29 cellular contexts compared by ENCODE assay signal in the genomic region with DNA sequence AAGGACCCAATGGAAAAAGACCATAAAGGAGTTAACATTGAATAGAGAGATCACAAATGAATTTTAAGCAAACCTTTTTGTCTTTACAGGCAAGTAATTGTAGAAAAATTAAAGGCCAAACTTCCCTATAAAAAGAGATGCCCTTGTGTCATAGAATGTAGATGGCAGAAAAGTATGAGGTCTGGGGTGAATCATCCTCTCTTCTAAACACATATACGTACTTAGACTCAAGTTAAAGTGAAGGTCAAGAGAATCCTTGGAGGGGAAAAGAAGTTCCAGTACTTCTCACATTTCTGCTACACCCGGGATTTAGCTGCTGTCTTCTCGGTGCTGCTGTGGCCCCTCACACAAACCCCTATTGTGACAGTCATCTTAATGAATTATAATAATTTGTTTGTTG.
DNase-seq lines count a peak whose midpoint lies in the region; ATAC-seq, FAIRE-seq and TF ChIP-seq lines count a peak whose summit lies in the region.
"Had no signal": no experiment of that assay in that cellular context is flagged by ENCODE, and none has a peak within 500 bp of the region (broad histone marks: within the 10 kb centered on the region; RNA-seq: fewer than 3 reads in every experiment).

No MANE protein-coding gene starts in this region.

- no peak for FAIRE-seq in kidney (lab: Jason Lieb, UNC)
- FAIRE-seq: GM12891, GM19239, small intestine had no signal

- WGBS in IMR-90 (ENCODE audit: extremely low coverage in 2 of 2, insufficient read length in 1 of 2), 2 experiments: no CpG with 5 or more reads among the region's 3 CpGs
- 69 to 81% methylated on average over 3 of the region's 3 CpGs for WGBS in transverse colon (ENCODE audit: low coverage in 1 of 2), 2 donors

- H3K4me2 ChIP-seq in IMR-90 (ENCODE audit: low read depth, low read length): no peak overlapping the region
- H3K4me2 ChIP-seq: GM23338, neural progenitor cell had no signal

- H2BK5ac ChIP-seq in IMR-90 (ENCODE audit: low read depth, low read length, poor library complexity, severe bottlenecking): no peak overlapping the region

- H3K27me3 ChIP-seq in IMR-90 (ENCODE audit: control insufficient read depth, insufficient read depth, low read length) (0 out of 2 replicates have a peak, but pooled peaks cover 2% of the 10 kb centered on the region), transverse colon (no peaks in the 10 kb centered on the region)
- H3K27me3 ChIP-seq: neural progenitor cell, SJSA1, tibial artery had no signal

- CTCF ChIA-PET in IMR-90 (lab: Yijun Ruan, JAX): no interaction called here

- BruUV-seq in IMR-90 (replicated peaks; lab: Mats Ljungman, UMichigan): no TSS peak

- dilution Hi-C loops in IMR-90 (cut with HindIII; ENCODE audit: low sequenced_read_pairs, unreplicated experiment): no loop called here

- H4K20me1 ChIP-seq in IMR-90 (ENCODE audit: insufficient read depth, low read length): no peaks in the 10 kb centered on the region

- H3K9ac ChIP-seq in IMR-90 (ENCODE audit: low read depth, low read length) (no peak overlapping the region), SK-N-MC (ENCODE audit: insufficient read length) (no peak overlapping the region), kidney (ENCODE audit: low read length in 2 of 2) (no peak overlapping the region)
- H3K9ac ChIP-seq: neural progenitor cell had no signal

- H2BK120ac ChIP-seq in IMR-90 (ENCODE audit: low read depth, low read length): no peak overlapping the region

- TF ChIP-seq EP300 in transverse colon (IDR thresholded peaks at IDR 0.05; ENCODE audit: low read depth): no peak

- no peak overlapping the region for H2AK9ac ChIP-seq in IMR-90 (replicated peaks; ENCODE audit: low read depth, low read length, poor library complexity)

- H4K5ac ChIP-seq in IMR-90 (ENCODE audit: low read depth, low read length): no peak overlapping the region

- H3K9me3 ChIP-seq in IMR-90 (ENCODE audit: control insufficient read depth, insufficient read depth, low read length): no peaks in the 10 kb centered on the region
- H3K9me3 ChIP-seq in SK-N-MC (ENCODE audit: low read depth, low read length): no peaks in the 10 kb centered on the region
- H3K9me3 ChIP-seq in kidney (ENCODE audit: control insufficient read depth in 1 of 2, low read length in 2 of 2): no peaks in the 10 kb centered on the region
- H3K9me3 ChIP-seq in transverse colon: no peaks in the 10 kb centered on the region
- H3K9me3 ChIP-seq: esophagus squamous epithelium, left lung, prostate gland, SJSA1, tibial artery had no signal

- H3K79me1 ChIP-seq in IMR-90 (ENCODE audit: low read depth in 1 of 2, low read length in 2 of 2): no peaks in the 10 kb centered on the region

- H3K56ac ChIP-seq in IMR-90 (ENCODE audit: extremely low read depth, insufficient read depth, low read length): no peak overlapping the region

- peak; percentile 35; the same call in 1 of the 2 replicates for ATAC-seq in IMR-90 (ENCODE audit: low read depth)
- ATAC-seq: GM23338, left lung had no signal

- H3K27ac ChIP-seq in IMR-90 (ENCODE audit: insufficient read depth, low read length) (no peak overlapping the region), SK-N-MC (peak overlapping the region; percentile 32; the same call in 1 of the 2 replicates), kidney (ENCODE audit: low read depth in 2 of 2, low read length in 2 of 2) (no peak overlapping the region), transverse colon (no peak overlapping the region)
- H3K27ac ChIP-seq: esophagus squamous epithelium, left lung, neural progenitor cell, prostate gland, SJSA1, tibial artery had no signal

- H3K14ac ChIP-seq in IMR-90 (replicated peaks; ENCODE audit: low read depth, low read length): no peak overlapping the region

- no peak overlapping the region for H3K4ac ChIP-seq in IMR-90 (ENCODE audit: low read depth, low read length)

- no peak overlapping the region for H4K8ac ChIP-seq in IMR-90 (ENCODE audit: low read depth in 2 of 2, low read length in 2 of 2)

- no peak overlapping the region for H2BK15ac ChIP-seq in IMR-90 (ENCODE audit: low read depth, low read length)

- H2AFZ ChIP-seq in IMR-90 (replicated peaks; ENCODE audit: low read length, poor library complexity): no peak overlapping the region
- H2AFZ ChIP-seq: GM23338, neural progenitor cell had no signal

- POLR2A ChIA-PET in IMR-90 (lab: Charles Lee; ENCODE audit: unreplicated experiment): no interaction called here

- in situ Hi-C loops in IMR-90 (cut with MboI; ENCODE audit: low sequenced_read_pairs) (no loop called here), transverse colon (cut with MboI; ENCODE audit: low pct_ligation_motif_present in 1 of 4, low pct_unique_long_range_greater_than_20kb in 1 of 4, low sequenced_read_pairs in 3 of 4) (no loop called here)

- no peak overlapping the region for H2BK20ac ChIP-seq in IMR-90 (ENCODE audit: low read depth, low read length)

- H3K4me1 ChIP-seq in IMR-90 (ENCODE audit: control insufficient read depth, insufficient read depth, low read length) (peaks cover 3% of the 10 kb centered on the region; the same call in 1 of the 2 replicates), kidney (ENCODE audit: control insufficient read depth in 1 of 2, insufficient read depth in 1 of 2, low read depth in 1 of 2, low read length in 2 of 2) (no peaks in the 10 kb centered on the region), transverse colon (peaks cover 0 to 3% (median 0%) of the 10 kb centered on the region in 4 donors)
- H3K4me1 ChIP-seq: left lung, neural progenitor cell, prostate gland had no signal

- intact Hi-C loops in IMR-90 (cut with micrococcal nuclease): loop anchor here (5.0 kb wide), 1 partner anchor 1524 kb away; no protein-coding TSS in a partner anchor
- intact Hi-C loops in kidney (cut with DNase I): no loop called here
- intact Hi-C loops in transverse colon (cut with DNase I; ENCODE audit: low total_unique reads): no loop called here

- H3K18ac ChIP-seq in IMR-90 (ENCODE audit: low read depth, low read length): no peak overlapping the region

- TF ChIP-seq CTCF in IMR-90 (conservative IDR thresholded peaks at IDR 0.05; ENCODE audit: low read depth, low read length): no peak
- TF ChIP-seq CTCF in fibroblast of pulmonary artery (IDR thresholded peaks at IDR 0.05; ENCODE audit: low read length, missing control alignments): no peak
- no peak for TF ChIP-seq CTCF in kidney (IDR thresholded peaks at IDR 0.05; ENCODE audit: borderline replicate concordance, extremely low read depth, insufficient read depth)
- TF ChIP-seq CTCF in transverse colon (IDR thresholded peaks at IDR 0.05): no peak

- H2AK5ac ChIP-seq in IMR-90 (ENCODE audit: low read depth, low read length): no peak overlapping the region

- TF ChIP-seq RAD21 in IMR-90 (IDR thresholded peaks at IDR 0.05; ENCODE audit: low read length): no peak

- TF ChIP-seq POLR2A in IMR-90 (IDR thresholded peaks at IDR 0.05; ENCODE audit: low read depth, low read length) (no peak), transverse colon (IDR thresholded peaks at IDR 0.05) (no peak)

- H3K23ac ChIP-seq in IMR-90 (ENCODE audit: low read depth, low read length): no peak overlapping the region

- no peak overlapping the region for H3K4me3 ChIP-seq in IMR-90 (ENCODE audit: insufficient read depth, low read depth, low read length)
- no peak overlapping the region for H3K4me3 ChIP-seq in SK-N-MC
- H3K4me3 ChIP-seq in fibroblast of pulmonary artery (replicated peaks; ENCODE audit: low read depth, low read length): no peak overlapping the region
- H3K4me3 ChIP-seq in kidney (ENCODE audit: low read length in 2 of 2): no peak overlapping the region
- H3K4me3 ChIP-seq in transverse colon: no peak overlapping the region
- H3K4me3 ChIP-seq: esophagus squamous epithelium, GM23338, left lung, neural progenitor cell, prostate gland, SJSA1, tibial artery had no signal

- peaks cover 3% of the 10 kb centered on the region; the same call in 1 of the 2 replicates for H3K9me1 ChIP-seq in IMR-90 (ENCODE audit: insufficient read depth, low read length)

- H3K36me3 ChIP-seq in IMR-90 (ENCODE audit: control insufficient read depth, insufficient read depth, low read length) (no peaks in the 10 kb centered on the region), SK-N-MC (ENCODE audit: insufficient read depth, low read length) (no peaks in the 10 kb centered on the region), kidney (ENCODE audit: control insufficient read depth in 1 of 2, insufficient read depth in 2 of 2, low read length in 2 of 2) (no peaks in the 10 kb centered on the region), transverse colon (no peaks in the 10 kb centered on the region)
- H3K36me3 ChIP-seq: esophagus squamous epithelium, left lung, neural progenitor cell, prostate gland, SJSA1, tibial artery had no signal

- H4K91ac ChIP-seq in IMR-90 (ENCODE audit: insufficient read depth, low read depth, low read length): no peak overlapping the region

- DNase-seq in EH (ENCODE audit: low read depth) (peak; percentile 78), IMR-90 (peak; percentile 84), SK-N-MC (ENCODE audit: low read depth, low spot score) (no peak), fibroblast of pulmonary artery (ENCODE audit: low read depth) (peak; percentile 34), kidney (no peak), transverse colon (no peak), SIG-M5 treated with dmso at 0.1 percent for 504 hours (lab: John Stamatoyannopoulos, UW; ENCODE audit: unreplicated experiment) (no peak), AG20443 (ENCODE audit: low spot score) (no peak)
- DNase-seq: activated CD8-positive, alpha-beta memory T cell treated with anti-CD3 and anti-CD28 coated beads, Interleukin-2, amount 50 U/mL, for 4 hours; activated effector memory CD4-positive, alpha-beta T cell treated with anti-CD3 and anti-CD28 coated beads, Interleukin-2, amount 50 U/mL, for 16 hours; amniotic stem cell; CD4-positive, alpha-beta T cell; DMS 273 treated with DMSO at 0.1 percent for 48 hours; effector memory CD4-positive, alpha-beta T cell; esophagus squamous epithelium; head of caudate nucleus; left lung; NCI-H146; NCI-H2171; NCI-H526; small intestine; stimulated activated CD4-positive, alpha-beta T cell treated with anti-CD3 and anti-CD28 coated beads, Interleukin-4, amount 100 ng/mL, for 24 hours; tibial artery had no signal

TF ChIP-seq in IMR-90, 13 proteins besides CTCF, POLR2A, EP300 and RAD21:
- no peak for TF ChIP-seq MXI1 (IDR thresholded peaks at IDR 0.05; ENCODE audit: borderline replicate concordance, low read depth, low read length)
- TF ChIP-seq BHLHE40 (IDR thresholded peaks at IDR 0.05; ENCODE audit: low read depth, low read length): no peak
- TF ChIP-seq, protein P1, sequence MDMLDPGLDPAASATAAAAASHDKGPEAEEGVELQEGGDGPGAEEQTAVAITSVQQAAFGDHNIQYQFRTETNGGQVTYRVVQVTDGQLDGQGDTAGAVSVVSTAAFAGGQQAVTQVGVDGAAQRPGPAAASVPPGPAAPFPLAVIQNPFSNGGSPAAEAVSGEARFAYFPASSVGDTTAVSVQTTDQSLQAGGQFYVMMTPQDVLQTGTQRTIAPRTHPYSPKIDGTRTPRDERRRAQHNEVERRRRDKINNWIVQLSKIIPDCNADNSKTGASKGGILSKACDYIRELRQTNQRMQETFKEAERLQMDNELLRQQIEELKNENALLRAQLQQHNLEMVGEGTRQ (IDR thresholded peaks at IDR 0.05; ENCODE audit: low read depth, low read length): no peak
- no peak for TF ChIP-seq CEBPB (IDR thresholded peaks at IDR 0.05; ENCODE audit: low read depth, low read length)

Comparison
In these comparisons a context has a peak if more than half of its experiments do, and no peak if none do; other contexts are left out.
1. DNase-seq: peak in EH (single experiment), IMR-90 (single experiment) and fibroblast of pulmonary artery (single experiment); none in SK-N-MC (single experiment), kidney (single experiment), transverse colon (single experiment), SIG-M5 treated with dmso at 0.1 percent for 504 hours (single experiment) and AG20443 (single experiment).